ENCODE assay signal across 21 cellular contexts in genomic region chr12:82638324-82638723, GRCh38. TPM values are rescaled to one million over a fixed set of nuclear protein-coding genes. Genes with fewer than 3 reads are reported as not detected.
DNase-seq lines count a peak whose midpoint lies in the region; ATAC-seq, FAIRE-seq and TF ChIP-seq lines count a peak whose summit lies in the region.
"Had no signal": no experiment of that assay in that cellular context is flagged by ENCODE, and none has a peak within 500 bp of the region (broad histone marks: within the 10 kb centered on the region; RNA-seq: fewer than 3 reads in every experiment).

No MANE protein-coding gene starts in this region.

- DNase-seq in GM12878 (ENCODE audit: low read depth, low spot score), result no peak
- no peak for DNase-seq in gastrocnemius medialis
- DNase-seq in pancreas, result no peak
- DNase-seq: activated CD4-positive, alpha-beta memory T cell treated with anti-CD3 and anti-CD28 coated beads for 36 hours; C1 segment of cervical spinal cord; cerebellar nuclear complex; foreskin melanocyte; IMR-90; islet precursor cell; MG63; NCI-H146; NCI-H2171 treated with DMSO at 0.1 percent for 48 hours; NCI-H526; T1000 had no signal

- TF ChIP-seq CTCF in GM12878 (IDR thresholded peaks at IDR 0.05 in 2 of 3, conservative IDR thresholded peaks at IDR 0.05 in 1 of 3; ENCODE audit: control insufficient read depth in 2 of 3, extremely low read depth in 1 of 3, insufficient read depth in 1 of 3, low read depth in 3 of 3, low read length in 3 of 3) (no peak), gastrocnemius medialis (IDR thresholded peaks at IDR 0.05 in 4 of 5, conservative IDR thresholded peaks at IDR 0.05 in 1 of 5) (no peak), pancreas (IDR thresholded peaks at IDR 0.05) (no peak)

- RAD21 ChIA-PET in GM12878 (lab: Charles Lee; ENCODE audit: unreplicated experiment), result no interaction called here

- SMC1A ChIA-PET in GM12878 (lab: Charles Lee; ENCODE audit: uncharacterized antibody, unreplicated experiment), result no interaction called here

- no peak overlapping the region for H3K9ac ChIP-seq in GM12878 (ENCODE audit: control insufficient read depth, insufficient read depth, low read length)

- in situ Hi-C loops in GM12878 (cut with MboI) (loop anchor here (10.0 kb wide), 1 partner anchor 274 kb away; no protein-coding TSS in a partner anchor), gastrocnemius medialis (cut with MboI; ENCODE audit: low sequenced_read_pairs in 4 of 4) (no loop called here)

- TF ChIP-seq RAD21 in GM12878 (IDR thresholded peaks at IDR 0.05; ENCODE audit: insufficient read depth, low read depth, low read length), result no peak

- H3K27ac ChIP-seq in GM12878 (ENCODE audit: control insufficient read depth, insufficient read depth) (no peak overlapping the region), gastrocnemius medialis (no peak overlapping the region), pancreas (no peak overlapping the region)

- no peak overlapping the region for H3K4me2 ChIP-seq in GM12878 (ENCODE audit: control insufficient read depth, insufficient read depth)

- no peaks in the 10 kb centered on the region for H3K36me3 ChIP-seq in GM12878 (ENCODE audit: control insufficient read depth in 2 of 2, insufficient read depth in 2 of 2, low read length in 1 of 2)
- no peaks in the 10 kb centered on the region for H3K36me3 ChIP-seq in gastrocnemius medialis
- no peaks in the 10 kb centered on the region for H3K36me3 ChIP-seq in pancreas
- H3K36me3 ChIP-seq: MG63 had no signal

- intact Hi-C loops in GM12878 (cut with micrococcal nuclease; ENCODE audit: unreplicated experiment) (no loop called here), gastrocnemius medialis (cut with DNase I; ENCODE audit: low total_unique reads) (no loop called here), pancreas (cut with DNase I) (no loop called here)

- no peak for TF ChIP-seq EP300 in GM12878 (IDR thresholded peaks at IDR 0.05; ENCODE audit: borderline replicate concordance in 1 of 2, control insufficient read depth in 1 of 2, low read depth in 2 of 2, low read length in 2 of 2)

- FAIRE-seq in GM12878 (lab: Jason Lieb, UNC) (no peak), pancreas (lab: Jason Lieb, UNC) (no peak)
- FAIRE-seq: D721Med, H54 had no signal

- TF ChIP-seq POLR2A in GM12878 (IDR thresholded peaks at IDR 0.05; ENCODE audit: low read depth, low read length) (no peak), gastrocnemius medialis (IDR thresholded peaks at IDR 0.05) (no peak)

- no peaks in the 10 kb centered on the region for H3K79me2 ChIP-seq in GM12878 (ENCODE audit: control insufficient read depth, insufficient read depth, low read length)

- no peak overlapping the region; the same call in 1 of the 2 replicates for H2AFZ ChIP-seq in GM12878 (ENCODE audit: control insufficient read depth, low read depth, low read length)

- 29% methylated on average over 1 of the region's 1 CpG for WGBS in GM12878 (ENCODE audit: insufficient coverage, insufficient replicate concordance, low lambda C conversion rate, missing lambda C conversion rate)
- whole genome bisulfite sequencing in pancreas, 2 donors, result 94 to 100% methylated on average over 1 of the region's 1 CpG

- ATAC-seq in GM18870 (IDR thresholded peaks at IDR 0.05; ENCODE audit: unreplicated experiment) (peak; percentile 45), GM21786 (IDR thresholded peaks at IDR 0.05; ENCODE audit: unreplicated experiment) (peak; percentile 58), HG03469 (IDR thresholded peaks at IDR 0.05; ENCODE audit: unreplicated experiment) (peak; percentile 56), GM12878 (peak; percentile 60), gastrocnemius medialis (no peak), HG02759 (IDR thresholded peaks at IDR 0.05; ENCODE audit: unreplicated experiment) (no peak), pancreas (no peak)
- ATAC-seq: Right ventricle myocardium inferior had no signal

- H3K9me3 ChIP-seq in GM12878 (replicated peaks; ENCODE audit: control insufficient read depth, insufficient read depth, low read length) (no peaks in the 10 kb centered on the region; the same call in 2 of the 3 replicates), gastrocnemius medialis (no peaks in the 10 kb centered on the region), pancreas (no peaks in the 10 kb centered on the region)
- H3K9me3 ChIP-seq: MG63 had no signal

- POLR2A ChIA-PET in GM12878 (lab: Charles Lee), result no interaction called here

- H4K20me1 ChIP-seq in GM12878 (ENCODE audit: control insufficient read depth, insufficient read depth), result no peaks in the 10 kb centered on the region

- no peaks in the 10 kb centered on the region for H3K27me3 ChIP-seq in GM12878 (replicated peaks in 1 of 2; ENCODE audit: control insufficient read depth in 2 of 2, insufficient read depth in 2 of 2, low read length in 1 of 2)
- H3K27me3 ChIP-seq in gastrocnemius medialis, result no peaks in the 10 kb centered on the region
- no peaks in the 10 kb centered on the region for H3K27me3 ChIP-seq in pancreas
- H3K27me3 ChIP-seq: MG63 had no signal

- no peak overlapping the region for H3K4me3 ChIP-seq in GM12878
- no peak overlapping the region for H3K4me3 ChIP-seq in gastrocnemius medialis
- H3K4me3 ChIP-seq in pancreas, result no peak overlapping the region
- H3K4me3 ChIP-seq: MG63 had no signal

- CTCF ChIA-PET in GM12878 (lab: Yijun Ruan, JAX), result no interaction called here

- H3K4me1 ChIP-seq in GM12878 (ENCODE audit: control insufficient read depth, insufficient read depth, low read length) (no peaks in the 10 kb centered on the region), gastrocnemius medialis (no peaks in the 10 kb centered on the region), pancreas (no peaks in the 10 kb centered on the region)

- BruUV-seq in GM12878 (replicated peaks; lab: Mats Ljungman, UMichigan), result no TSS peak

TF ChIP-seq in GM12878, 131 proteins besides CTCF, POLR2A, EP300 and RAD21:
- TF ChIP-seq IRF4 (IDR thresholded peaks at IDR 0.05; ENCODE audit: low read depth, low read length) (no peak), LARP7 (IDR thresholded peaks at IDR 0.05) (no peak), NBN (IDR thresholded peaks at IDR 0.05) (no peak), HDGF (IDR thresholded peaks at IDR 0.05) (no peak)
- TF ChIP-seq, protein P1, sequence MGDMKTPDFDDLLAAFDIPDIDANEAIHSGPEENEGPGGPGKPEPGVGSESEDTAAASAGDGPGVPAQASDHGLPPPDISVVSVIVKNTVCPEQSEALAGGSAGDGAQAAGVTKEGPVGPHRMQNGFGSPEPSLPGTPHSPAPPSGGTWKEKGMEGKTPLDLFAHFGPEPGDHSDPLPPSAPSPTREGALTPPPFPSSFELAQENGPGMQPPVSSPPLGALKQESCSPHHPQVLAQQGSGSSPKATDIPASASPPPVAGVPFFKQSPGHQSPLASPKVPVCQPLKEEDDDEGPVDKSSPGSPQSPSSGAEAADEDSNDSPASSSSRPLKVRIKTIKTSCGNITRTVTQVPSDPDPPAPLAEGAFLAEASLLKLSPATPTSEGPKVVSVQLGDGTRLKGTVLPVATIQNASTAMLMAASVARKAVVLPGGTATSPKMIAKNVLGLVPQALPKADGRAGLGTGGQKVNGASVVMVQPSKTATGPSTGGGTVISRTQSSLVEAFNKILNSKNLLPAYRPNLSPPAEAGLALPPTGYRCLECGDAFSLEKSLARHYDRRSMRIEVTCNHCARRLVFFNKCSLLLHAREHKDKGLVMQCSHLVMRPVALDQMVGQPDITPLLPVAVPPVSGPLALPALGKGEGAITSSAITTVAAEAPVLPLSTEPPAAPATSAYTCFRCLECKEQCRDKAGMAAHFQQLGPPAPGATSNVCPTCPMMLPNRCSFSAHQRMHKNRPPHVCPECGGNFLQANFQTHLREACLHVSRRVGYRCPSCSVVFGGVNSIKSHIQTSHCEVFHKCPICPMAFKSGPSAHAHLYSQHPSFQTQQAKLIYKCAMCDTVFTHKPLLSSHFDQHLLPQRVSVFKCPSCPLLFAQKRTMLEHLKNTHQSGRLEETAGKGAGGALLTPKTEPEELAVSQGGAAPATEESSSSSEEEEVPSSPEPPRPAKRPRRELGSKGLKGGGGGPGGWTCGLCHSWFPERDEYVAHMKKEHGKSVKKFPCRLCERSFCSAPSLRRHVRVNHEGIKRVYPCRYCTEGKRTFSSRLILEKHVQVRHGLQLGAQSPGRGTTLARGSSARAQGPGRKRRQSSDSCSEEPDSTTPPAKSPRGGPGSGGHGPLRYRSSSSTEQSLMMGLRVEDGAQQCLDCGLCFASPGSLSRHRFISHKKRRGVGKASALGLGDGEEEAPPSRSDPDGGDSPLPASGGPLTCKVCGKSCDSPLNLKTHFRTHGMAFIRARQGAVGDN (IDR thresholded peaks at IDR 0.05), result no peak

RNA-seq across cellular contexts. Expression of gene TMTC2, which starts 48.4 kb away (rescaled TPM):
- 56.9 and 65.0 TPM in 2 replicates for total RNA-seq in GM12878 (2013; cell fraction: nucleolus; rRNA removed)
- 2.3 and 3.0 TPM in 2 replicates for total RNA-seq in GM12878 (2014; rRNA removed)
- total RNA-seq in GM12878 (2014; rRNA removed; fragmentation: Illumina TruSeq; extraction: Trizol), result 1.4 and 2.0 TPM in 2 replicates
- 1.9 and 2.1 TPM in 2 replicates for total RNA-seq in GM12878 (2021)
- 2.6 TPM for polyA plus RNA-seq in GM12878 (2011; ENCODE audit: low read depth)
- polyA plus RNA-seq in GM12878 (2011; rRNA removed), result 9.7 and 10.7 TPM in 2 replicates
- polyA plus RNA-seq in GM12878 (2011; cell fraction: cytosol; rRNA removed), result 6.8 and 8.6 TPM in 2 replicates
- 27.2 and 30.2 TPM in 2 replicates for polyA plus RNA-seq in GM12878 (2011; cell fraction: nucleus; rRNA removed)
- polyA plus RNA-seq in GM12878 (2012), result 2.9 and 3.5 TPM in 2 replicates
- polyA plus RNA-seq in GM12878 (2014; fragmentation: Illumina TruSeq; extraction: Trizol), result 0.93 and 1.0 TPM in 2 replicates
- polyA plus RNA-seq in GM12878 (2014; fragmentation: Nextera tagmentation; extraction: Ambion mirVana), result under 1 TPM; 0.16 to 0.22 TPM
- polyA plus RNA-seq in GM12878 (2014; rRNA removed), result 1.6 and 1.8 TPM in 2 replicates
- polyA plus RNA-seq in GM12878 (2016; fragmentation: Nextera tagmentation; extraction: Ambion mirVana), result under 1 TPM; 0.14 to 0.40 TPM
- polyA minus RNA-seq in GM12878 (2011; rRNA and poly(A)+ RNA removed), result 19.5 and 24.5 TPM in 2 replicates
- 4.1 and 4.4 TPM in 2 replicates for polyA minus RNA-seq in GM12878 (2011; cell fraction: cytosol; rRNA and poly(A)+ RNA removed)
- polyA minus RNA-seq in GM12878 (2011; cell fraction: nucleus; rRNA and poly(A)+ RNA removed), result 30.9 and 51.3 TPM in 2 replicates
- total RNA-seq in gastrocnemius medialis, result 1 to 10 TPM; 1.6 to 2.5 (median 1.9) TPM
- 10 to 100 TPM in 2 of 6 donors, 1 to 10 TPM in 4; 5.3 to 14.4 (median 6.5) TPM for total RNA-seq in pancreas
- 1 to 10 TPM; 5.7 to 5.8 TPM for polyA plus RNA-seq in pancreas

Comparison
In these comparisons a context has a peak if more than half of its experiments do, and no peak if none do; other contexts are left out.
1. ATAC-seq: peak in GM18870 (single experiment), GM21786 (single experiment), HG03469 (single experiment) and GM12878 (single experiment); none in gastrocnemius medialis (0 of 2), HG02759 (single experiment) and pancreas (0 of 4).